1 cellular context compared by ENCODE assay signal in the genomic region with DNA sequence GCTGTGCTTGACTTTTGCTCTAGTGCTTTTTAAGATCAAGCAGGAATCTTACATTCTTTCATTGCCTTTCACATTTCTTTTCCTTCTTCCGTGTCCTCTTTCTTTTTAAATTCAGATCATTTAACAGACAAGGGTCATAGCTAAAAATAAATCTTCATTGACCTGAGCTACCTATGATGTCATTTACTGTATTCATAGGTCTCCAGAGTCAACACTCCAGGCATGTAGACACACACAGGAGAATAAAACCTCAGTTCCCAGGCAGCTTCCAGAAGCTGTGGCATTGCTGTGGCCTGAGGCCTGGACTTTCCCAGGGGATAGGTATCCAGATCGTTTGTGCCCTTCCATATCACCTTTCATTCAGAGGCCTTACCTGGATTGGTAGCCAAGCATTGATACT.
TF ChIP-seq lines count a peak whose summit lies in the region.

No MANE protein-coding gene starts in this region.

TF ChIP-seq in HepG2, 621 proteins besides CTCF, POLR2A, EP300 and RAD21 (continued from another document):
- TF ChIP-seq, protein P1, sequence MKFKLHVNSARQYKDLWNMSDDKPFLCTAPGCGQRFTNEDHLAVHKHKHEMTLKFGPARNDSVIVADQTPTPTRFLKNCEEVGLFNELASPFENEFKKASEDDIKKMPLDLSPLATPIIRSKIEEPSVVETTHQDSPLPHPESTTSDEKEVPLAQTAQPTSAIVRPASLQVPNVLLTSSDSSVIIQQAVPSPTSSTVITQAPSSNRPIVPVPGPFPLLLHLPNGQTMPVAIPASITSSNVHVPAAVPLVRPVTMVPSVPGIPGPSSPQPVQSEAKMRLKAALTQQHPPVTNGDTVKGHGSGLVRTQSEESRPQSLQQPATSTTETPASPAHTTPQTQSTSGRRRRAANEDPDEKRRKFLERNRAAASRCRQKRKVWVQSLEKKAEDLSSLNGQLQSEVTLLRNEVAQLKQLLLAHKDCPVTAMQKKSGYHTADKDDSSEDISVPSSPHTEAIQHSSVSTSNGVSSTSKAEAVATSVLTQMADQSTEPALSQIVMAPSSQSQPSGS (CRISPR knock-in tag; IDR thresholded peaks at IDR 0.05) = 0 out of 2 replicates have a peak, but pooled peaks have one; percentile 36
- TF ChIP-seq ELF3 (CRISPR knock-in tag; IDR thresholded peaks at IDR 0.05) (0 out of 2 replicates have a peak, but pooled peaks have one; percentile 39), RELA (CRISPR knock-in tag; IDR thresholded peaks at IDR 0.05) (no peak), ATF7 (IDR thresholded peaks at IDR 0.05) (peak; percentile 71), ATF7 (CRISPR knock-in tag; IDR thresholded peaks at IDR 0.05) (no peak), ZNF569 (CRISPR knock-in tag; IDR thresholded peaks at IDR 0.05; ENCODE audit: borderline replicate concordance) (no peak), RARA (CRISPR knock-in tag; IDR thresholded peaks at IDR 0.05) (peak; percentile 62), HMG20A (CRISPR knock-in tag; IDR thresholded peaks at IDR 0.05; ENCODE audit: borderline replicate concordance) (peak; percentile 68; the same call in 1 of the 2 replicates), CREB1 (IDR thresholded peaks at IDR 0.05) (peak; percentile 24; the same call in 1 of the 2 replicates), CREB1 (CRISPR knock-in tag; IDR thresholded peaks at IDR 0.05) (no peak), GATAD2A (CRISPR knock-in tag; IDR thresholded peaks at IDR 0.05) (0 out of 2 replicates have a peak, but pooled peaks have one; percentile 30), RBFOX2 (IDR thresholded peaks at IDR 0.05; ENCODE audit: low read depth, low read length) (no peak), RXRB (CRISPR knock-in tag; IDR thresholded peaks at IDR 0.05; ENCODE audit: borderline replicate concordance) (0 out of 2 replicates have a peak, but pooled peaks have one; percentile 30), SOX13 (IDR thresholded peaks at IDR 0.05) (no peak), SOX13 (CRISPR knock-in tag; conservative IDR thresholded peaks at IDR 0.05 in 1 of 2, IDR thresholded peaks at IDR 0.05 in 1 of 2) (0 out of 4 replicates have a peak, but pooled peaks of 1 of the 2 experiments have one; percentile 6), ZNF382 (CRISPR knock-in tag; IDR thresholded peaks at IDR 0.05; ENCODE audit: borderline replicate concordance) (no peak), FOXM1 (CRISPR knock-in tag; IDR thresholded peaks at IDR 0.05) (no peak), FOXA3 (CRISPR knock-in tag; IDR thresholded peaks at IDR 0.05) (peak; percentile 47), HMG20B (CRISPR knock-in tag; conservative IDR thresholded peaks at IDR 0.05) (no peak), ZBTB1 (CRISPR knock-in tag; IDR thresholded peaks at IDR 0.05; ENCODE audit: borderline replicate concordance) (no peak), ZBTB21 (CRISPR knock-in tag; IDR thresholded peaks at IDR 0.05) (peak; percentile 27; the same call in 1 of the 2 replicates), MEF2D (CRISPR knock-in tag; IDR thresholded peaks at IDR 0.05) (peak; percentile 78), RFX5 (IDR thresholded peaks at IDR 0.05; ENCODE audit: low read depth, low read length) (peak; percentile 73; the same call in 1 of the 2 replicates)
- TF ChIP-seq, protein P2, sequence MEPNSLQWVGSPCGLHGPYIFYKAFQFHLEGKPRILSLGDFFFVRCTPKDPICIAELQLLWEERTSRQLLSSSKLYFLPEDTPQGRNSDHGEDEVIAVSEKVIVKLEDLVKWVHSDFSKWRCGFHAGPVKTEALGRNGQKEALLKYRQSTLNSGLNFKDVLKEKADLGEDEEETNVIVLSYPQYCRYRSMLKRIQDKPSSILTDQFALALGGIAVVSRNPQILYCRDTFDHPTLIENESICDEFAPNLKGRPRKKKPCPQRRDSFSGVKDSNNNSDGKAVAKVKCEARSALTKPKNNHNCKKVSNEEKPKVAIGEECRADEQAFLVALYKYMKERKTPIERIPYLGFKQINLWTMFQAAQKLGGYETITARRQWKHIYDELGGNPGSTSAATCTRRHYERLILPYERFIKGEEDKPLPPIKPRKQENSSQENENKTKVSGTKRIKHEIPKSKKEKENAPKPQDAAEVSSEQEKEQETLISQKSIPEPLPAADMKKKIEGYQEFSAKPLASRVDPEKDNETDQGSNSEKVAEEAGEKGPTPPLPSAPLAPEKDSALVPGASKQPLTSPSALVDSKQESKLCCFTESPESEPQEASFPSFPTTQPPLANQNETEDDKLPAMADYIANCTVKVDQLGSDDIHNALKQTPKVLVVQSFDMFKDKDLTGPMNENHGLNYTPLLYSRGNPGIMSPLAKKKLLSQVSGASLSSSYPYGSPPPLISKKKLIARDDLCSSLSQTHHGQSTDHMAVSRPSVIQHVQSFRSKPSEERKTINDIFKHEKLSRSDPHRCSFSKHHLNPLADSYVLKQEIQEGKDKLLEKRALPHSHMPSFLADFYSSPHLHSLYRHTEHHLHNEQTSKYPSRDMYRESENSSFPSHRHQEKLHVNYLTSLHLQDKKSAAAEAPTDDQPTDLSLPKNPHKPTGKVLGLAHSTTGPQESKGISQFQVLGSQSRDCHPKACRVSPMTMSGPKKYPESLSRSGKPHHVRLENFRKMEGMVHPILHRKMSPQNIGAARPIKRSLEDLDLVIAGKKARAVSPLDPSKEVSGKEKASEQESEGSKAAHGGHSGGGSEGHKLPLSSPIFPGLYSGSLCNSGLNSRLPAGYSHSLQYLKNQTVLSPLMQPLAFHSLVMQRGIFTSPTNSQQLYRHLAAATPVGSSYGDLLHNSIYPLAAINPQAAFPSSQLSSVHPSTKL (CRISPR knock-in tag; IDR thresholded peaks at IDR 0.05) = peak; percentile 66
- TF ChIP-seq, protein P3, sequence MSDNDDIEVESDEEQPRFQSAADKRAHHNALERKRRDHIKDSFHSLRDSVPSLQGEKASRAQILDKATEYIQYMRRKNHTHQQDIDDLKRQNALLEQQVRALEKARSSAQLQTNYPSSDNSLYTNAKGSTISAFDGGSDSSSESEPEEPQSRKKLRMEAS (IDR thresholded peaks at IDR 0.05) = no peak
